Comparison of ENCODE assay signal across 12 cellular contexts in the genomic region with DNA sequence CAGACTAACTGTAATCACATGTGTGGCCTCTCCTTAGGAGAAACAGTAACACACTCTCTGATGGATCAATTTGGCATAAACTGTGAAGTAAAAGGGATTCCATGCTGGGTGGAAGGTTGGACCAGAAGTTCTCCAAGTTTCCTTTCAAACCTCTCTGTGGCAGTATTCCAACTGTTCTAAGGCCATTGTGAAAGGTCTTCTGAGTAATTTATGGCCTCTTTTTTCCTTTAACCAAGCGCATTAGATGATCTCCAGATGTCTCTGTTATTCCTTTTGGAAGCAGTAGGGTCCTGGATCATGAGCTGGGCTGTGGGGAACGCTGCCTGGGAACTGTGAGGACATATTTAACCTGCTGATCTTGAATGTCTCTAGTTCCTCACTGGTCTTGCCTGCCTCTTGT.
DNase-seq lines count a peak whose midpoint lies in the region; ATAC-seq and TF ChIP-seq lines count a peak whose summit lies in the region.
"Had no signal": no experiment of that assay in that cellular context is flagged by ENCODE, and none has a peak within 500 bp of the region (broad histone marks: within the 10 kb centered on the region; RNA-seq: fewer than 3 reads in every experiment).

No MANE protein-coding gene starts in this region.

- no peaks in the 10 kb centered on the region for H3K36me3 ChIP-seq in transverse colon
- H3K36me3 ChIP-seq: prostate gland had no signal

- H3K27ac Mint-ChIP-seq in T-cell = peak overlapping the region; percentile 81 to 89
- no peak overlapping the region for H3K27ac Mint-ChIP-seq in activated CD4-positive, alpha-beta T cell treated with anti-CD3 and anti-CD28 coated beads, Interleukin-2, amount 10 ng/mL, durations not matched to agents 7 days and 5 days
- H3K27ac Mint-ChIP-seq: activated CD4-positive, alpha-beta T cell treated with anti-CD3 and anti-CD28 coated beads, Interleukin-2, amount 10 ng/mL, durations not matched to agents 24 days and 14 days had no signal

- ATAC-seq in T-cell (replicated peaks in 1 of 4) = no peak
- no peak for ATAC-seq in esophagus mucosa

- H3K4me3 ChIP-seq in fibroblast of mammary gland (ENCODE audit: control insufficient read depth, low read depth, low read length) = no peak overlapping the region
- H3K4me3 ChIP-seq in transverse colon = no peak overlapping the region
- H3K4me3 ChIP-seq: prostate gland had no signal

- no peaks in the 10 kb centered on the region for H3K27me3 ChIP-seq in transverse colon

- H3K9me3 Mint-ChIP-seq in T-cell = no peaks in the 10 kb centered on the region
- H3K9me3 Mint-ChIP-seq in activated CD4-positive, alpha-beta T cell treated with anti-CD3 and anti-CD28 coated beads, Interleukin-2, amount 10 ng/mL, durations not matched to agents 7 days and 5 days = peaks cover 4% of the 10 kb centered on the region
- H3K9me3 Mint-ChIP-seq: activated CD4-positive, alpha-beta T cell treated with anti-CD3 and anti-CD28 coated beads, Interleukin-2, amount 10 ng/mL, durations not matched to agents 24 days and 14 days had no signal

- TF ChIP-seq CTCF in fibroblast of mammary gland (conservative IDR thresholded peaks at IDR 0.05; ENCODE audit: control insufficient read depth, insufficient read depth, low read depth, low read length) = no peak
- TF ChIP-seq CTCF in transverse colon (IDR thresholded peaks at IDR 0.05) = no peak

- no peaks in the 10 kb centered on the region for H3K36me3 Mint-ChIP-seq in T-cell
- H3K36me3 Mint-ChIP-seq in activated CD4-positive, alpha-beta T cell treated with anti-CD3 and anti-CD28 coated beads, Interleukin-2, amount 10 ng/mL, durations not matched to agents 7 days and 5 days (ENCODE audit: low read depth) = peaks cover 16% of the 10 kb centered on the region

- H3K4me3 Mint-ChIP-seq in T-cell = no peak overlapping the region
- H3K4me3 Mint-ChIP-seq in activated CD4-positive, alpha-beta T cell treated with anti-CD3 and anti-CD28 coated beads, Interleukin-2, amount 10 ng/mL, durations not matched to agents 7 days and 5 days = no peak overlapping the region
- H3K4me3 Mint-ChIP-seq: activated CD4-positive, alpha-beta T cell treated with anti-CD3 and anti-CD28 coated beads, Interleukin-2, amount 10 ng/mL, durations not matched to agents 24 days and 14 days had no signal

- no peak for TF ChIP-seq EP300 in transverse colon (IDR thresholded peaks at IDR 0.05; ENCODE audit: low read depth)

- WGBS in transverse colon (ENCODE audit: low coverage in 1 of 2), 2 donors = 60 to 66% methylated on average over 2 of the region's 2 CpGs

- H3K27ac ChIP-seq in transverse colon = peak overlapping the region; percentile 20 to 70 (median 60)
- H3K27ac ChIP-seq: prostate gland had no signal

- in situ Hi-C loops in transverse colon (cut with MboI; ENCODE audit: low pct_ligation_motif_present in 1 of 4, low pct_unique_long_range_greater_than_20kb in 1 of 4, low sequenced_read_pairs in 3 of 4) = no loop called here

- intact Hi-C loops in transverse colon (cut with DNase I; ENCODE audit: low total_unique reads) = no loop called here

- peaks cover 60 to 71% (median 60%) of the 10 kb centered on the region in 3 donors for H3K4me1 Mint-ChIP-seq in T-cell
- H3K4me1 Mint-ChIP-seq in activated CD4-positive, alpha-beta T cell treated with anti-CD3 and anti-CD28 coated beads, Interleukin-2, amount 10 ng/mL, durations not matched to agents 7 days and 5 days = peaks cover 75% of the 10 kb centered on the region

- no peak for TF ChIP-seq POLR2A in transverse colon (IDR thresholded peaks at IDR 0.05)

- POLR2A ChIA-PET in T-cell (lab: Charles Lee) = no interaction called here
- POLR2A ChIA-PET in activated CD4-positive, alpha-beta T cell treated with anti-CD3 and anti-CD28 coated beads, Interleukin-2, amount 10 ng/mL, durations not matched to agents 7 days and 5 days (lab: Charles Lee) = no interaction called here

- H3K4me1 ChIP-seq in transverse colon = peaks cover 0 to 18% (median 0%) of the 10 kb centered on the region in 4 donors
- H3K4me1 ChIP-seq: prostate gland had no signal

- H3K9me3 ChIP-seq in transverse colon = no peaks in the 10 kb centered on the region
- H3K9me3 ChIP-seq: prostate gland had no signal

- no peak for DNase-seq in T-cell
- DNase-seq in fibroblast of mammary gland (ENCODE audit: low read depth) = peak; percentile 96
- DNase-seq in mucosa of gallbladder (ENCODE audit: low spot score) = peak; percentile 33
- DNase-seq in transverse colon = peak; percentile 21
- no peak for DNase-seq in SK-N-DZ (ENCODE audit: low spot score)
- DNase-seq in activated CD4-positive, alpha-beta T cell treated with anti-CD3 and anti-CD28 coated beads, Interleukin-2, amount 10 ng/mL, durations not matched to agents 7 days and 5 days = no peak
- DNase-seq: activated CD4-positive, alpha-beta T cell treated with anti-CD3 and anti-CD28 coated beads, Interleukin-2, amount 10 ng/mL, durations not matched to agents 24 days and 14 days; activated gamma-delta T cell; mammary epithelial cell; NCI-H2081 had no signal

- CTCF ChIA-PET in T-cell (lab: Charles Lee) = interaction anchor here in 1 of 2 donors (1.0 kb wide), 1 partner anchor 74 kb away, joined by 3 read pairs; no protein-coding TSS in a partner anchor
- CTCF ChIA-PET in activated CD4-positive, alpha-beta T cell treated with anti-CD3 and anti-CD28 coated beads, Interleukin-2, amount 10 ng/mL, durations not matched to agents 7 days and 5 days (lab: Charles Lee) = interaction anchor here (1.3 kb wide), 1 partner anchor 28 kb away, joined by 3 read pairs; no protein-coding TSS in a partner anchor

- H3K27me3 Mint-ChIP-seq in T-cell = no peaks in the 10 kb centered on the region
- no peaks in the 10 kb centered on the region for H3K27me3 Mint-ChIP-seq in activated CD4-positive, alpha-beta T cell treated with anti-CD3 and anti-CD28 coated beads, Interleukin-2, amount 10 ng/mL, durations not matched to agents 7 days and 5 days

Comparison
In these comparisons a context has a peak if more than half of its experiments do, and no peak if none do; other contexts are left out.
1. DNase-seq: peak in fibroblast of mammary gland (single experiment), mucosa of gallbladder (single experiment) and transverse colon (single experiment); none in T-cell (0 of 34), SK-N-DZ (single experiment) and activated CD4-positive, alpha-beta T cell treated with anti-CD3 and anti-CD28 coated beads, Interleukin-2, amount 10 ng/mL, durations not matched to agents 7 days and 5 days (single experiment).